In genomic region chr4:152307669-152308068, GRCh38 we compare ENCODE assay signal across 1 cellular context.
TF ChIP-seq lines count a peak whose summit lies in the region.

No MANE protein-coding gene starts in this region.

TF ChIP-seq in K562, 482 proteins besides CTCF, POLR2A, EP300 and RAD21 (continued from another document):
- TF ChIP-seq ELK1 (CRISPR knock-in tag; IDR thresholded peaks at IDR 0.05): no peak
- no peak for TF ChIP-seq SAFB (IDR thresholded peaks at IDR 0.05; ENCODE audit: borderline replicate concordance, low read depth, low read length)
- TF ChIP-seq STAT5B (CRISPR knock-in tag; IDR thresholded peaks at IDR 0.05): no peak
- TF ChIP-seq PML (IDR thresholded peaks at IDR 0.05; ENCODE audit: low read length): no peak
- no peak for TF ChIP-seq ZNF668 (CRISPR knock-in tag; IDR thresholded peaks at IDR 0.05)
- no peak for TF ChIP-seq RBM39 (optimal IDR thresholded peaks at IDR 0.05; ENCODE audit: low read depth, low read length)
- TF ChIP-seq ZNF512 (tag; IDR thresholded peaks at IDR 0.05): no peak
- TF ChIP-seq ARID1B (IDR thresholded peaks at IDR 0.05): no peak
- no peak for TF ChIP-seq ELF4 (CRISPR knock-in tag; IDR thresholded peaks at IDR 0.05)
- TF ChIP-seq ZNF79 (CRISPR knock-in tag; IDR thresholded peaks at IDR 0.05; ENCODE audit: low read depth): no peak
